In the genomic region with DNA sequence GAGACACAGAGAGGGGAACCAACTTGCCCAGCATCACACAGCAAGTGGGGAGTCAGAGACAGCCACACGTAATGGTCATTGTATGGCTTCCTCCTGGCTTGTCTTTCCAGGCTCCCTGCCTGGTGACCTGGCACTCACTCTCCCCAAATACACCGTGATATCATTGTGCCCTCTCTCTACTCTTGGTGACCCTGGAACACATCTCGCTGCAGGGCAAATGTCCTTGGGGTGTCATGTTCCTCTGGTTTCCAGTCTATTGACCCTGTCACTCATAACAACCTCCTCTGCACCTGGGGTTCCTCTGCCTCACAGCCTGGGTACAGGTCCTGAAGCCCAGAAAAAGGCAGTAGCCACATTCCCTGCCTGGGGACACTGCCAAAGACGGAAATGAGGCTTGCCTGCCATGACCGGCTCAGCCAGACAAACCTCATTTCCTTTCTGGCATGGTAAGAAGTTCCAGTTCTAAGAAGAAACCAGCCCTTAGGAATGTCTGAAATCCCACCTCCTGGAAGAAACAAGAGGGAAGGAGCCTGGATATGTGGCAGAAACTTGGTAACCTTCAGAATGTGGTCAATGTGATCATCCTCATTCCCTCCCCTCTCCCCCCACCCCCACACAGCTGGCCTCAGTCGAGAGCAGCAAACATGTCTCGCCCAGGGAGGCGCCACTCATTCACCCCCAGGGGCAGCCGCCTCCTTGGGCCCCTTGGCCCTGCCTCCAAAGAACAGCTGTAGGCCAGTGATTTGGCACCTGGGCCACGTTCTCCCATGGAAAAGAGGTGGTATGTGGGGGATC, we compare ENCODE assay signal across 8 cellular contexts. TPM values are rescaled to one million over a fixed set of nuclear protein-coding genes. Genes with fewer than 3 reads are reported as not detected.
A peak's percentile ranks its signal among the peaks of the same experiment; 100 is the strongest.
DNase-seq lines count a peak whose midpoint lies in the region; ATAC-seq and TF ChIP-seq lines count a peak whose summit lies in the region.

No MANE protein-coding gene starts in this region.

- H3K36me3 ChIP-seq in Caco-2 (ENCODE audit: control insufficient read depth, insufficient read depth, low read length), result no peaks in the 10 kb centered on the region

- no peak overlapping the region for H3K4me3 Mint-ChIP-seq in Caco-2 (ENCODE audit: unreplicated experiment)
- H3K4me3 Mint-ChIP-seq in activated CD8-positive, alpha-beta T cell treated with anti-CD3 and anti-CD28 coated beads, Interleukin-2, amount 10 ng/mL, durations not matched to agents 7 days and 5 days, result no peak overlapping the region
- H3K4me3 Mint-ChIP-seq in CD4-positive, alpha-beta T cell, result no peak overlapping the region

- peak overlapping the region; percentile 16 for H3K27ac Mint-ChIP-seq in Caco-2 (ENCODE audit: unreplicated experiment)
- H3K27ac Mint-ChIP-seq in activated CD8-positive, alpha-beta T cell treated with anti-CD3 and anti-CD28 coated beads, Interleukin-2, amount 10 ng/mL, durations not matched to agents 7 days and 5 days, result peak overlapping the region; percentile 24
- no peak overlapping the region for H3K27ac Mint-ChIP-seq in CD4-positive, alpha-beta T cell

- BruUV-seq in Caco-2 (replicated peaks; lab: Mats Ljungman, UMichigan), result no TSS peak

- peaks cover 7% of the 10 kb centered on the region; the same call in 1 of the 2 replicates for H3K4me1 ChIP-seq in Caco-2

- POLR2A ChIA-PET in Caco-2 (lab: Charles Lee), result no interaction called here
- POLR2A ChIA-PET in activated CD8-positive, alpha-beta T cell treated with anti-CD3 and anti-CD28 coated beads, Interleukin-2, amount 10 ng/mL, durations not matched to agents 7 days and 5 days (lab: Charles Lee), result no interaction called here
- POLR2A ChIA-PET in CD4-positive, alpha-beta T cell (lab: Charles Lee), result no interaction called here

- DNase-seq in Caco-2 (no peak), Right ventricle myocardium superior (peak; percentile 63), pulmonary artery endothelial cell (ENCODE audit: low read depth, low spot score) (peak; percentile 64), midbrain (lab: John Stamatoyannopoulos, UW) (no peak)
- no peak for DNase-seq in activated CD8-positive, alpha-beta T cell treated with anti-CD3 and anti-CD28 coated beads, Interleukin-2, amount 10 ng/mL, durations not matched to agents 7 days and 5 days
- DNase-seq in NK-92 treated with Interleukin-12 subunit alpha and Interleukin-12 subunit beta, amount 100 ng/mL, for 24 hours (lab: John Stamatoyannopoulos, UW), result no peak
- no peak for DNase-seq in CD4-positive, alpha-beta T cell

- H3K36me3 Mint-ChIP-seq in Caco-2 (ENCODE audit: insufficient read depth, unreplicated experiment), result peaks cover 66% of the 10 kb centered on the region
- H3K36me3 Mint-ChIP-seq in activated CD8-positive, alpha-beta T cell treated with anti-CD3 and anti-CD28 coated beads, Interleukin-2, amount 10 ng/mL, durations not matched to agents 7 days and 5 days (ENCODE audit: low read depth), result peaks cover 4% of the 10 kb centered on the region
- H3K36me3 Mint-ChIP-seq in CD4-positive, alpha-beta T cell (ENCODE audit: low read depth), result peaks cover 24% of the 10 kb centered on the region

- no peaks in the 10 kb centered on the region for H3K27me3 ChIP-seq in Caco-2 (replicated peaks; ENCODE audit: control insufficient read depth, insufficient read depth, low read length)
- no peaks in the 10 kb centered on the region for H3K27me3 ChIP-seq in CD4-positive, alpha-beta T cell (ENCODE audit: control insufficient read depth, insufficient read depth, low read length)

- no peak for ATAC-seq in activated CD8-positive, alpha-beta T cell treated with anti-CD3 and anti-CD28 coated beads, Interleukin-2, amount 10 ng/mL, durations not matched to agents 7 days and 5 days
- ATAC-seq in Right ventricle myocardium superior (ENCODE audit: poor library complexity) (peak; percentile 46), HG02970 (IDR thresholded peaks at IDR 0.05; ENCODE audit: low FRiP score, unreplicated experiment) (no peak)
- ATAC-seq in CD4-positive, alpha-beta T cell (ENCODE audit: poor library complexity), result no peak

- no peak for TF ChIP-seq CTCF in Caco-2 (IDR thresholded peaks at IDR 0.05; ENCODE audit: insufficient read depth in 1 of 2, low read depth in 1 of 2, low read length in 1 of 2, severe bottlenecking in 1 of 2, unreplicated experiment in 1 of 2)
- no peak for TF ChIP-seq CTCF in CD4-positive, alpha-beta T cell (IDR thresholded peaks at IDR 0.05)

- CTCF ChIA-PET in Caco-2 (lab: Charles Lee), result no interaction called here
- CTCF ChIA-PET in activated CD8-positive, alpha-beta T cell treated with anti-CD3 and anti-CD28 coated beads, Interleukin-2, amount 10 ng/mL, durations not matched to agents 7 days and 5 days (lab: Charles Lee), result no interaction called here
- CTCF ChIA-PET in CD4-positive, alpha-beta T cell (lab: Charles Lee), result no interaction called here

- no peaks in the 10 kb centered on the region for H3K9me3 Mint-ChIP-seq in Caco-2 (ENCODE audit: unreplicated experiment)
- no peaks in the 10 kb centered on the region for H3K9me3 Mint-ChIP-seq in activated CD8-positive, alpha-beta T cell treated with anti-CD3 and anti-CD28 coated beads, Interleukin-2, amount 10 ng/mL, durations not matched to agents 7 days and 5 days (ENCODE audit: insufficient read depth)
- no peaks in the 10 kb centered on the region for H3K9me3 Mint-ChIP-seq in CD4-positive, alpha-beta T cell

- H3K4me1 Mint-ChIP-seq in Caco-2 (ENCODE audit: low read depth, unreplicated experiment), result peaks cover 18% of the 10 kb centered on the region
- peaks cover 2% of the 10 kb centered on the region for H3K4me1 Mint-ChIP-seq in activated CD8-positive, alpha-beta T cell treated with anti-CD3 and anti-CD28 coated beads, Interleukin-2, amount 10 ng/mL, durations not matched to agents 7 days and 5 days (ENCODE audit: low read depth)
- no peaks in the 10 kb centered on the region for H3K4me1 Mint-ChIP-seq in CD4-positive, alpha-beta T cell (ENCODE audit: low read depth)

- intact Hi-C loops in Caco-2 (cut with micrococcal nuclease; ENCODE audit: unreplicated experiment), result no loop called here
- intact Hi-C loops in Right ventricle myocardium superior (cut with DNase I), result loop anchor here (10.0 kb wide), 1 partner anchor 58 kb away; the partner anchor contains the start of gene B4GALT1
- intact Hi-C loops in CD4-positive, alpha-beta T cell (cut with DNase I, micrococcal nuclease), result no loop called here

- no peak overlapping the region for H3K27ac ChIP-seq in CD4-positive, alpha-beta T cell (ENCODE audit: low read depth, low read length)

- H3K27me3 Mint-ChIP-seq in Caco-2 (ENCODE audit: insufficient read depth, unreplicated experiment), result no peaks in the 10 kb centered on the region
- H3K27me3 Mint-ChIP-seq in activated CD8-positive, alpha-beta T cell treated with anti-CD3 and anti-CD28 coated beads, Interleukin-2, amount 10 ng/mL, durations not matched to agents 7 days and 5 days (ENCODE audit: low read depth), result no peaks in the 10 kb centered on the region
- H3K27me3 Mint-ChIP-seq in CD4-positive, alpha-beta T cell, result no peaks in the 10 kb centered on the region

- H3K9me3 ChIP-seq in Caco-2, result no peaks in the 10 kb centered on the region
- no peaks in the 10 kb centered on the region for H3K9me3 ChIP-seq in CD4-positive, alpha-beta T cell (ENCODE audit: control insufficient read depth, low read length)

- H3K4me3 ChIP-seq in Caco-2 (ENCODE audit: low read depth, low read length), result no peak overlapping the region

RNA-seq across cellular contexts. Expression of gene SMU1, which starts 30.6 kb away (rescaled TPM):
- total RNA-seq in Caco-2 (2022), result 23.6 TPM in 2 replicates
- total RNA-seq in activated CD8-positive, alpha-beta T cell treated with anti-CD3 and anti-CD28 coated beads, Interleukin-2, amount 10 ng/mL, durations not matched to agents 7 days and 5 days, result 10 to 100 TPM; 21.7 to 22.6 TPM
- 14.6 TPM for total RNA-seq in Right ventricle myocardium superior
- 42.3 and 47.6 TPM in 2 replicates for total RNA-seq in pulmonary artery endothelial cell
- total RNA-seq in CD4-positive, alpha-beta T cell, result 10 to 100 TPM; 25.1 to 26.0 TPM

Comparison
In these comparisons a context has a peak if more than half of its experiments do, and no peak if none do; other contexts are left out.
1. DNase-seq: peak in Right ventricle myocardium superior (single experiment) and pulmonary artery endothelial cell (single experiment); none in Caco-2 (0 of 2), activated CD8-positive, alpha-beta T cell treated with anti-CD3 and anti-CD28 coated beads, Interleukin-2, amount 10 ng/mL, durations not matched to agents 7 days and 5 days (single experiment), midbrain (single experiment), NK-92 treated with Interleukin-12 subunit alpha and Interleukin-12 subunit beta, amount 100 ng/mL, for 24 hours (single experiment) and CD4-positive, alpha-beta T cell (0 of 10).